22 cellular contexts compared by ENCODE assay signal in genomic region chr1:120880056-120880455, GRCh38. TPM values are rescaled to one million over a fixed set of nuclear protein-coding genes. Genes with fewer than 3 reads are reported as not detected.
"Had no signal": no experiment of that assay in that cellular context is flagged by ENCODE, and none has a peak within 500 bp of the region (broad histone marks: within the 10 kb centered on the region; RNA-seq: fewer than 3 reads in every experiment).

No MANE protein-coding gene starts in this region.

RNA-seq across cellular contexts. Expression of gene PPIAL4A, which starts 9.5 kb away (rescaled TPM):
- total RNA-seq: dermis blood vessel endothelial cell; esophagus mucosa; gastrocnemius medialis; glomerular endothelial cell; kidney; left lobe of liver; liver; lung; mesothelial cell of epicardium; mucosa of descending colon; natural killer cell treated with Interleukin-12 subunit alpha and Interleukin-12 subunit beta and Interleukin-15 and Interleukin-18, amount 100 ng/mL, for 72 hours; neural crest cell; osteoblast; prostate gland; right cardiac atrium; sigmoid colon; skeletal muscle tissue; stomach; subcutaneous adipose tissue; temporal lobe; thyroid gland; ureter had no signal
- polyA plus RNA-seq: liver, lung, right cardiac atrium, sigmoid colon, stomach had no signal
